15 cellular contexts compared by ENCODE assay signal in genomic region chr1:230083053-230083452, GRCh38. TPM values are rescaled to one million over a fixed set of nuclear protein-coding genes. Genes with fewer than 3 reads are reported as not detected.
DNase-seq lines count a peak whose midpoint lies in the region; ATAC-seq, FAIRE-seq and TF ChIP-seq lines count a peak whose summit lies in the region.
"Had no signal": no experiment of that assay in that cellular context is flagged by ENCODE, and none has a peak within 500 bp of the region (broad histone marks: within the 10 kb centered on the region; RNA-seq: fewer than 3 reads in every experiment).

No MANE protein-coding gene starts in this region.

- DNase-seq in CD8-positive, alpha-beta T cell, result no peak
- DNase-seq in K562 (ENCODE audit: extremely low read depth in 1 of 4, low spot score in 3 of 4) (no peak), neural progenitor cell (ENCODE audit: low spot score) (no peak), AG08395 (ENCODE audit: low spot score) (no peak), OCI-M2 (lab: John Stamatoyannopoulos, UW; ENCODE audit: unreplicated experiment) (no peak)
- no peak for DNase-seq in effector CD4-positive, alpha-beta T cell
- DNase-seq: activated CD4-positive, alpha-beta T cell treated with anti-CD3 and anti-CD28 coated beads, Interleukin-2, amount 50 U/mL, for 1 hour; dermis blood vessel endothelial cell; foreskin melanocyte; kidney glomerular epithelial cell; NCI-H2081 treated with DMSO at 0.1 percent for 48 hours; nephron progenitor cell had no signal

- peaks cover 9% of the 10 kb centered on the region for H3K9me1 ChIP-seq in K562 (ENCODE audit: control insufficient read depth, insufficient read depth, low read length)

- no peak for ATAC-seq in CD8-positive, alpha-beta T cell
- ATAC-seq in K562, result no peak
- ATAC-seq in GM18519 (IDR thresholded peaks at IDR 0.05; ENCODE audit: low FRiP score, unreplicated experiment), result no peak

- H3K27me3 Mint-ChIP-seq in CD8-positive, alpha-beta T cell (ENCODE audit: low read depth), result no peaks in the 10 kb centered on the region
- H3K27me3 Mint-ChIP-seq in neural progenitor cell (ENCODE audit: insufficient read depth, low read depth), result peaks cover 8% of the 10 kb centered on the region

- peaks cover 69% of the 10 kb centered on the region for H3K4me1 Mint-ChIP-seq in CD8-positive, alpha-beta T cell (ENCODE audit: low read depth)
- peaks cover 55% of the 10 kb centered on the region for H3K4me1 Mint-ChIP-seq in neural progenitor cell

- H3K27me3 ChIP-seq in CD8-positive, alpha-beta T cell (ENCODE audit: insufficient read depth, low read length), result no peaks in the 10 kb centered on the region
- H3K27me3 ChIP-seq in KMS-11 (ENCODE audit: insufficient read depth, low read depth) (no peaks in the 10 kb centered on the region), K562 (ENCODE audit: control insufficient read depth in 2 of 2, insufficient read depth in 2 of 2, low read length in 2 of 2) (no peaks in the 10 kb centered on the region), neural progenitor cell (no peaks in the 10 kb centered on the region)
- H3K27me3 ChIP-seq: adrenal gland had no signal

- no peak overlapping the region for H3K27ac ChIP-seq in CD8-positive, alpha-beta T cell (ENCODE audit: low read depth, low read length)
- H3K27ac ChIP-seq in KMS-11, result peak overlapping the region; percentile 89; the same call in 1 of the 2 replicates
- no peak overlapping the region for H3K27ac ChIP-seq in K562 (ENCODE audit: extremely low read depth, low read depth, low read length)
- no peak overlapping the region for H3K27ac ChIP-seq in neural progenitor cell

- no peak overlapping the region for H3K4me3 ChIP-seq in CD8-positive, alpha-beta T cell (ENCODE audit: low read depth, low read length)
- H3K4me3 ChIP-seq in KMS-11 (IDR thresholded peaks at IDR 0.05; ENCODE audit: insufficient read depth, low read depth, low read length), result no peak overlapping the region
- no peak overlapping the region for H3K4me3 ChIP-seq in K562
- no peak overlapping the region for H3K4me3 ChIP-seq in neural progenitor cell
- H3K4me3 ChIP-seq: adrenal gland had no signal

- H3F3A ChIP-seq in neural progenitor cell (ENCODE audit: low read depth), result no peaks in the 10 kb centered on the region

- peak overlapping the region; percentile 74 for H3K27ac Mint-ChIP-seq in CD8-positive, alpha-beta T cell
- H3K27ac Mint-ChIP-seq in neural progenitor cell, result peak overlapping the region; percentile 11
- H3K27ac Mint-ChIP-seq: nephron progenitor cell had no signal

- H3K4me3 Mint-ChIP-seq in CD8-positive, alpha-beta T cell, result no peak overlapping the region
- H3K4me3 Mint-ChIP-seq in neural progenitor cell, result peak overlapping the region; percentile 1
- H3K4me3 Mint-ChIP-seq: nephron progenitor cell had no signal

- intact Hi-C loops in CD8-positive, alpha-beta T cell (cut with DNase I, micrococcal nuclease), result no loop called here
- intact Hi-C loops in K562 (cut with micrococcal nuclease), result no loop called here

- 96% methylated on average over 9 of the region's 9 CpGs for WGBS in K562 (ENCODE audit: insufficient coverage, low coverage, missing lambda C conversion rate)

- TF ChIP-seq POLR2A in K562 (conservative IDR thresholded peaks at IDR 0.05), result no peak

- H3K9me3 ChIP-seq in CD8-positive, alpha-beta T cell (ENCODE audit: low read length), result no peaks in the 10 kb centered on the region
- H3K9me3 ChIP-seq in K562 (replicated peaks; ENCODE audit: control insufficient read depth, insufficient read depth, low read depth, low read length) (no peaks in the 10 kb centered on the region), neural progenitor cell (ENCODE audit: low read depth) (no peaks in the 10 kb centered on the region)
- H3K9me3 ChIP-seq: adrenal gland had no signal

- CTCF ChIA-PET in CD8-positive, alpha-beta T cell (lab: Charles Lee), result interaction anchor here (0.7 kb wide), 1 partner anchor 969 kb away, joined by 3 read pairs; no protein-coding TSS in a partner anchor
- CTCF ChIA-PET in K562 (lab: Yijun Ruan, JAX; ENCODE audit: low intra/inter-chr PET ratio), result interaction anchor here (0.7 kb wide), 1 partner anchor 78 kb away, joined by 5 read pairs; no protein-coding TSS in a partner anchor

- peaks cover 4% of the 10 kb centered on the region for H3K9me3 Mint-ChIP-seq in CD8-positive, alpha-beta T cell
- H3K9me3 Mint-ChIP-seq in neural progenitor cell, result peaks cover 8% of the 10 kb centered on the region

- peak overlapping the region; percentile 97; the same call in 1 of the 2 replicates for H3K4me2 ChIP-seq in KMS-11
- H3K4me2 ChIP-seq in K562 (ENCODE audit: insufficient read depth, low read length), result no peak overlapping the region
- no peak overlapping the region for H3K4me2 ChIP-seq in neural progenitor cell

- H3K9ac ChIP-seq in KMS-11 (no peak overlapping the region; the same call in 1 of the 2 replicates), K562 (ENCODE audit: insufficient read depth in 1 of 2, low read depth in 2 of 2, low read length in 2 of 2) (no peak overlapping the region), neural progenitor cell (no peak overlapping the region)

- H3K4me1 ChIP-seq in CD8-positive, alpha-beta T cell (ENCODE audit: insufficient read depth, low read length), result peaks cover 11% of the 10 kb centered on the region
- peaks cover 82% of the 10 kb centered on the region for H3K4me1 ChIP-seq in KMS-11 (ENCODE audit: low read depth, poor library complexity, severe bottlenecking)
- peaks cover 28 to 35% of the 10 kb centered on the region in 2 experiments for H3K4me1 ChIP-seq in K562 (replicated peaks in 1 of 2; ENCODE audit: control insufficient read depth in 2 of 2, insufficient read depth in 2 of 2, low read length in 2 of 2)
- H3K4me1 ChIP-seq in neural progenitor cell, result peaks cover 13% of the 10 kb centered on the region

- TF ChIP-seq CTCF in CD8-positive, alpha-beta T cell (IDR thresholded peaks at IDR 0.05), result no peak
- TF ChIP-seq CTCF in KMS-11 (conservative IDR thresholded peaks at IDR 0.05; ENCODE audit: low read depth, low read length) (no peak), K562 (IDR thresholded peaks at IDR 0.05 in 2 of 3, conservative IDR thresholded peaks at IDR 0.05 in 1 of 3; ENCODE audit: insufficient read depth in 2 of 3, low read depth in 1 of 3, low read length in 3 of 3) (no peak), neural progenitor cell (IDR thresholded peaks at IDR 0.05) (no peak)

- peaks cover 14% of the 10 kb centered on the region; the same call in 1 of the 2 replicates for H4K20me1 ChIP-seq in KMS-11 (ENCODE audit: insufficient read depth)
- peaks cover 45% of the 10 kb centered on the region for H4K20me1 ChIP-seq in K562 (replicated peaks; ENCODE audit: control insufficient read depth, insufficient read depth, low read length)
- H4K20me1 ChIP-seq in neural progenitor cell (ENCODE audit: low read depth), result peaks cover 73% of the 10 kb centered on the region

- no peak overlapping the region for H2AFZ ChIP-seq in KMS-11 (ENCODE audit: low read depth)
- H2AFZ ChIP-seq in K562 (ENCODE audit: low read depth, low read length), result no peak overlapping the region
- no peak overlapping the region for H2AFZ ChIP-seq in neural progenitor cell (replicated peaks)

- peaks cover 99% of the 10 kb centered on the region for H3K79me2 ChIP-seq in KMS-11 (ENCODE audit: insufficient read depth, low read depth)
- peaks cover 100% of the 10 kb centered on the region for H3K79me2 ChIP-seq in K562 (ENCODE audit: control insufficient read depth, insufficient read depth, low read length)
- H3K79me2 ChIP-seq in neural progenitor cell (ENCODE audit: low read depth), result peaks cover 91% of the 10 kb centered on the region

- in situ Hi-C loops in K562 (cut with MboI), result no loop called here

- TF ChIP-seq EP300 in K562 (IDR thresholded peaks at IDR 0.05; ENCODE audit: low read length), result no peak

- no TSS peak for BruUV-seq in K562 (replicated peaks; lab: Mats Ljungman, UMichigan)

- H3K36me3 Mint-ChIP-seq in CD8-positive, alpha-beta T cell, result no peaks in the 10 kb centered on the region
- H3K36me3 Mint-ChIP-seq in neural progenitor cell, result peaks cover 16% of the 10 kb centered on the region

- no peaks in the 10 kb centered on the region for H3K36me3 ChIP-seq in CD8-positive, alpha-beta T cell (ENCODE audit: insufficient read depth, low read length)
- H3K36me3 ChIP-seq in KMS-11 (ENCODE audit: insufficient read depth) (no peaks in the 10 kb centered on the region), K562 (ENCODE audit: control insufficient read depth, insufficient read depth, low read length) (peaks cover 25% of the 10 kb centered on the region; the same call in 2 of the 3 replicates), neural progenitor cell (no peaks in the 10 kb centered on the region)
- H3K36me3 ChIP-seq: adrenal gland had no signal

- POLR2A ChIA-PET in CD8-positive, alpha-beta T cell (lab: Charles Lee), result interaction anchor here (0.7 to 1.0 kb wide), 2 partner anchors 11 to 16 kb away, joined by 3 read pairs; no protein-coding TSS in a partner anchor
- POLR2A ChIA-PET in K562 (lab: Yijun Ruan, JAX), result interaction anchor here (2.4 kb wide), 1 partner anchor 11 kb away, joined by 7 read pairs; no protein-coding TSS in a partner anchor

- FAIRE-seq in K562 (lab: Jason Lieb, UNC), result no peak

- TF ChIP-seq RAD21 in K562 (CRISPR knock-in tag; conservative IDR thresholded peaks at IDR 0.05 in 1 of 2, IDR thresholded peaks at IDR 0.05 in 1 of 2), result no peak

RNA-seq across cellular contexts. Expression of gene GALNT2, which starts 16.0 kb away (rescaled TPM):
- 10 to 100 TPM; 13.6 to 15.4 TPM for total RNA-seq in CD8-positive, alpha-beta T cell
- 96.1 and 131 TPM in 2 replicates for total RNA-seq in K562 (2011; cell fraction: chromatin; rRNA removed; ENCODE audit: low replicate concordance)
- 139 and 145 TPM in 2 replicates for total RNA-seq in K562 (2011; cell fraction: nucleolus; rRNA removed)
- 159 and 198 TPM in 2 replicates for total RNA-seq in K562 (2011; cell fraction: nucleoplasm; rRNA removed)
- 51.9 and 66.5 TPM in 2 replicates for total RNA-seq in K562 (2014; rRNA removed)
- total RNA-seq in K562 (2014; rRNA removed; fragmentation: Illumina TruSeq; extraction: Trizol), result 33.3 and 34.6 TPM in 2 replicates
- total RNA-seq in K562 (2015; rRNA removed; fragmentation: Illumina TruSeq; extraction: Trizol), result 54.6 and 56.7 TPM in 2 replicates
- 98.2 and 106 TPM in 2 replicates for total RNA-seq in K562 (2021)
- 37.2 and 41.8 TPM in 2 replicates for polyA plus RNA-seq in K562 (2011; rRNA removed)
- polyA plus RNA-seq in K562 (2011; cell fraction: cytosol; rRNA removed), result 53.2 and 59.2 TPM in 2 replicates
- 54.3 and 75.7 TPM in 2 replicates for polyA plus RNA-seq in K562 (2011; cell fraction: nucleus; rRNA removed)
- polyA plus RNA-seq in K562 (2012), result 75.0 and 88.5 TPM in 2 replicates
- 58.5 and 67.9 TPM in 2 replicates for polyA plus RNA-seq in K562 (2014; fragmentation: Illumina TruSeq; extraction: Trizol)
- 1 to 10 TPM; 1.6 to 1.8 TPM for polyA plus RNA-seq in K562 (2014; fragmentation: Nextera tagmentation; extraction: Ambion mirVana)
- polyA plus RNA-seq in K562 (2014; rRNA removed), result 66.9 and 67.9 TPM in 2 replicates
- 34.0 and 50.2 TPM in 2 replicates for polyA minus RNA-seq in K562 (2011; rRNA and poly(A)+ RNA removed)
- 40.9 and 44.3 TPM in 2 replicates for polyA minus RNA-seq in K562 (2011; cell fraction: cytosol; rRNA and poly(A)+ RNA removed)
- polyA minus RNA-seq in K562 (2011; cell fraction: nucleus; rRNA and poly(A)+ RNA removed), result 25.2 and 30.3 TPM in 2 replicates
- total RNA-seq in neural progenitor cell (ENCODE audit: low replicate concordance), result 37.6 and 61.4 TPM in 2 replicates
